ENCODE assay signal across 24 cellular contexts in the genomic region with DNA sequence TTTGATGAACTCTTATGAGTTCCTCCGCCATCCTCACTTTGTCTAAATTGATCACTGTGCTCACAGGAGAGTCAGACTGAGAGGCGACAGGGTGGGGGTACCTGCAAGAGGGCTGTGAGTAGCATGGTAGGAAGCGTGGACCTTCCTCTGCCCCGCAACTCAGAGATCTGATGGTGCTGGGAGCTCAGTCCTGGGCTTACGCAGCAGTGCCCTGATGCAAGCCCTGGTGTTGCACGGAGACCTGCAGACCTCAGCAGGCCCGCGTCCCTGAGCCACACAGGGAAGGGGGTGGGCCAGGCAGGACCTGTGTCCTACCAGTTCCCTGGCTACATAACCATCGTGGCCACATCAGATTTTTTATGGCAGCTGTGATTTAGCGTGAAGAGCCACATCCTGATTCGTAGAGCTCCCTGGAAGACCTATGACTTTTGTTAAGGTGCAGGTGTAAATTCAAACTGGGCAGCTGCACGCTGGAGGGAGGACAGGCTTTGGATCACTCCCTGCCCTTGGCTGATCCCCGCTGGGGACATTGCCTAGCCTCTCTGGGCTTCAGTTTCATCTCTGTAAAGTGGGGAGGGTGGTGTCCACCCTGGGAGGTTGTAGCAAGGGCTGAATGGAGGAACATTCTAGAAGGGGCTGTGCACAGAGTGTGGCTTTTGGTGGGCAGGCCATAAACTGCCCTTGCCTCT.
DNase-seq lines count a peak whose midpoint lies in the region; FAIRE-seq and TF ChIP-seq lines count a peak whose summit lies in the region.
"Had no signal": no experiment of that assay in that cellular context is flagged by ENCODE, and none has a peak within 500 bp of the region (broad histone marks: within the 10 kb centered on the region; RNA-seq: fewer than 3 reads in every experiment).

No MANE protein-coding gene starts in this region.

- no peak overlapping the region for H3K18ac ChIP-seq in mesendoderm (ENCODE audit: low read length)

- H4K5ac ChIP-seq in mesendoderm (ENCODE audit: low read length) = no peak overlapping the region

- no peak overlapping the region for H2BK15ac ChIP-seq in mesendoderm (replicated peaks; ENCODE audit: low read depth)

- no CpG with 5 or more reads among the region's 13 CpGs for WGBS in mesendoderm (ENCODE audit: extremely low coverage, insufficient coverage, low lambda C conversion rate)

- no peaks in the 10 kb centered on the region for H3K36me3 ChIP-seq in mesendoderm (ENCODE audit: control insufficient read depth, insufficient read depth, low read length)
- H3K36me3 ChIP-seq in vagina = no peaks in the 10 kb centered on the region
- H3K36me3 ChIP-seq: SJCRH30 had no signal

- H3K9ac ChIP-seq in mesendoderm (ENCODE audit: low read length) = no peak overlapping the region

- H3K27ac ChIP-seq in mesendoderm (ENCODE audit: low read depth, low read length) = no peak overlapping the region
- no peak overlapping the region for H3K27ac ChIP-seq in vagina
- H3K27ac ChIP-seq: A549, HL-60, SJCRH30 had no signal

- TF ChIP-seq CTCF in vagina (IDR thresholded peaks at IDR 0.05) = no peak

- H3K4ac ChIP-seq in mesendoderm (ENCODE audit: low read depth, low read length) = no peak overlapping the region

- intact Hi-C loops in vagina (cut with DNase I) = no loop called here

- H3K9me3 ChIP-seq in vagina = no peaks in the 10 kb centered on the region
- H3K9me3 ChIP-seq: A549, SJCRH30 had no signal

- no peak overlapping the region for H4K8ac ChIP-seq in mesendoderm (ENCODE audit: low read depth, low read length)

- H2AK5ac ChIP-seq in mesendoderm (ENCODE audit: low read length) = no peak overlapping the region

- H3K79me2 ChIP-seq in mesendoderm (ENCODE audit: control insufficient read depth, insufficient read depth, low read length) = no peaks in the 10 kb centered on the region

- H3K27me3 ChIP-seq in mesendoderm (ENCODE audit: insufficient read depth, low read length, poor library complexity) = no peaks in the 10 kb centered on the region
- H3K27me3 ChIP-seq in vagina = no peaks in the 10 kb centered on the region
- H3K27me3 ChIP-seq: SJCRH30 had no signal

- H3K23ac ChIP-seq in mesendoderm (ENCODE audit: low read length) = peak overlapping the region; percentile 45

- H2BK120ac ChIP-seq in mesendoderm (ENCODE audit: low read depth, low read length) = no peak overlapping the region

- no peaks in the 10 kb centered on the region for H3K79me1 ChIP-seq in mesendoderm (ENCODE audit: low read length)

- H3K4me1 ChIP-seq in mesendoderm (ENCODE audit: control insufficient read depth, low read depth, low read length) (peaks cover 3% of the 10 kb centered on the region), vagina (no peaks in the 10 kb centered on the region)
- H3K4me1 ChIP-seq: A549, SJCRH30 had no signal

- FAIRE-seq in GM19239 (lab: Jason Lieb, UNC) = no peak
- FAIRE-seq: A549, D721Med, RCC 7860 had no signal

- H3K4me3 ChIP-seq in mesendoderm (ENCODE audit: low read length) (no peak overlapping the region), vagina (no peak overlapping the region)
- H3K4me3 ChIP-seq: A549, SJCRH30 had no signal

- no peak overlapping the region for H2BK5ac ChIP-seq in mesendoderm (ENCODE audit: low read length)

- H3K4me2 ChIP-seq in mesendoderm (ENCODE audit: low read length) = no peak overlapping the region
- H3K4me2 ChIP-seq: A549 had no signal

- no peak overlapping the region for H3K56ac ChIP-seq in mesendoderm (ENCODE audit: low read length)

- TF ChIP-seq POLR2A in vagina (IDR thresholded peaks at IDR 0.05) = no peak

- DNase-seq in stimulated activated CD4-positive, alpha-beta T cell treated with anti-CD3 and anti-CD28 coated beads, Interleukin-4, amount 100 ng/mL, for 24 hours = peak; percentile 1
- no peak for DNase-seq in stimulated activated CD4-positive, alpha-beta T cell treated with anti-CD3 and anti-CD28 coated beads, Interleukin-12 subunit alpha, Interleukin-12 subunit beta, amount 100 ng/mL, for 4 hours
- DNase-seq in ecto neural progenitor cell (ENCODE audit: low spot score) = peak; percentile 30
- no peak for DNase-seq in mesendoderm
- DNase-seq in vagina (ENCODE audit: extremely low spot score in 2 of 2) = peak; percentile 79 to 83
- DNase-seq in GM19239 (ENCODE audit: insufficient read length, low spot score) = no peak
- DNase-seq in DMS53 (lab: John Stamatoyannopoulos, UW) = no peak
- DNase-seq in NCI-H2171 treated with DMSO at 0.1 percent for 48 hours (lab: John Stamatoyannopoulos, UW) = no peak
- DNase-seq: DMS79, H7, HFFc6, KBM-7, MM.1S, NCI-H1048, NCI-H1417 treated with DMSO at 0.1 percent for 48 hours, NCI-H187 treated with DMSO at 0.1 percent for 48 hours, NCI-H345, NCI-H526, OCI-M1 had no signal

Comparison
In these comparisons a context has a peak if more than half of its experiments do, and no peak if none do; other contexts are left out.
1. DNase-seq: peak in stimulated activated CD4-positive, alpha-beta T cell treated with anti-CD3 and anti-CD28 coated beads, Interleukin-4, amount 100 ng/mL, for 24 hours (single experiment), ecto neural progenitor cell (single experiment) and vagina (2 of 2); none in stimulated activated CD4-positive, alpha-beta T cell treated with anti-CD3 and anti-CD28 coated beads, Interleukin-12 subunit alpha, Interleukin-12 subunit beta, amount 100 ng/mL, for 4 hours (single experiment), mesendoderm (single experiment), GM19239 (single experiment), DMS53 (single experiment) and NCI-H2171 treated with DMSO at 0.1 percent for 48 hours (single experiment).